ENCODE assay signal across 15 cellular contexts in the genomic region with DNA sequence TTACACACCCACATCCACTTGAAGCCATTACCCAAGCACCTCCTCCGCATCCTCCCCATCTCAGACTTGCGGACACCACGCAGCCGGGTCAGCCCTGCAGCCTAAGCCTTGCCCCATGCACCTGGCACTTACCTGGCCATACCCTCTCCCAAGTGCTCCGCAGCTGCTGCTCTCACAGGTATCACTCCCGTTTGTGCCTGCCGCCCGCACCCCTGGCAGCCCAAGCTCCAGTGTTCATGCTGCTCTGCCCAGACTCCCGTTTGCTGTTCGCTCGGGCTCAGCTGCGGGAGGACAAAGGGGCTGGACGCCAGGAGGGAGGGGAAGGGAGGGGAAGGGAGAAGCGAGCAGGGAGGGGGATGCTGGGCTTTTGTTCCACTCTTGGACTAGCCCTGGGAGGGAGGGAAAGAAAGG. TPM values are rescaled to one million over a fixed set of nuclear protein-coding genes. Genes with fewer than 3 reads are reported as not detected.
DNase-seq lines count a peak whose midpoint lies in the region; ATAC-seq and TF ChIP-seq lines count a peak whose summit lies in the region.
"Had no signal": no experiment of that assay in that cellular context is flagged by ENCODE, and none has a peak within 500 bp of the region (broad histone marks: within the 10 kb centered on the region; RNA-seq: fewer than 3 reads in every experiment).

A gene with protein sequence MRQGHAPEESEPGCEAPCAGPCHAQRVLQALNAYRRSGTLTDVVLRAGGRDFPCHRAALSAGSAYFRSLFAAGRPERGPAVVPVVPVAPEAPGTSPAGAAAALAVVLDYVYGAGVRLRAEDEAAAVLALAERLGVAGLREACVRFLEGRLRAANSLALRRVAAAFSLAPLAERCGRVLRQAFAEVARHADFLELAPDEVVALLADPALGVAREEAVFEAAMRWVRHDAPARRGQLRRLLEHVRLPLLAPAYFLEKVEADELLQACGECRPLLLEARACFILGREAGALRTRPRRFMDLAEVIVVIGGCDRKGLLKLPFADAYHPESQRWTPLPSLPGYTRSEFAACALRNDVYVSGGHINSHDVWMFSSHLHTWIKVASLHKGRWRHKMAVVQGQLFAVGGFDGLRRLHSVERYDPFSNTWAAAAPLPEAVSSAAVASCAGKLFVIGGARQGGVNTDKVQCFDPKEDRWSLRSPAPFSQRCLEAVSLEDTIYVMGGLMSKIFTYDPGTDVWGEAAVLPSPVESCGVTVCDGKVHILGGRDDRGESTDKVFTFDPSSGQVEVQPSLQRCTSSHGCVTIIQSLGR (minus strand): TSS at position 293 of the 411 bp plus-strand sequence. CDS start 2,574 bp downstream, outside the sequence.

- no peak within 1 kb of the TSS for H3K4me3 ChIP-seq in Caco-2 (ENCODE audit: low read depth, low read length)
- H3K4me3 ChIP-seq in stomach: no peak within 1 kb of the TSS
- H3K4me3 ChIP-seq: cardiac muscle cell had no signal

- H3K36me3 Mint-ChIP-seq in Caco-2 (ENCODE audit: insufficient read depth, unreplicated experiment) (peaks cover 24% of the 10 kb centered on the region), neural crest cell (ENCODE audit: low read depth) (peaks cover 13% of the 10 kb centered on the region)

- TF ChIP-seq POLR2A in stomach (IDR thresholded peaks at IDR 0.05): no peak

- no peaks in the 10 kb centered on the region for H3K27me3 Mint-ChIP-seq in Caco-2 (ENCODE audit: insufficient read depth, unreplicated experiment)
- H3K27me3 Mint-ChIP-seq in neural crest cell (ENCODE audit: low read depth): peaks cover 51% of the 10 kb centered on the region

- TF ChIP-seq CTCF in Caco-2 (IDR thresholded peaks at IDR 0.05; ENCODE audit: insufficient read depth in 1 of 2, low read depth in 1 of 2, low read length in 1 of 2, severe bottlenecking in 1 of 2, unreplicated experiment in 1 of 2) (no peak), neural crest cell (conservative IDR thresholded peaks at IDR 0.05) (no peak), stomach (IDR thresholded peaks at IDR 0.05) (no peak)

- H3K36me3 ChIP-seq in Caco-2 (ENCODE audit: control insufficient read depth, insufficient read depth, low read length) (peaks cover 2% of the 10 kb centered on the region; the same call in 1 of the 2 replicates), stomach (peaks cover 0 to 5% (median 0%) of the 10 kb centered on the region in 4 donors)
- H3K36me3 ChIP-seq: cardiac muscle cell had no signal

- H3K4me3 Mint-ChIP-seq in Caco-2 (ENCODE audit: unreplicated experiment): peak within 1 kb of the TSS; percentile 84
- peak within 1 kb of the TSS; percentile 83 for H3K4me3 Mint-ChIP-seq in neural crest cell
- H3K4me3 Mint-ChIP-seq: T-helper 2 cell treated with Interferon-gamma antibody and Interleukin-4, amounts not matched to agents 5 μg/mL and 100 μg/mL, for 36 hours had no signal

- peaks cover 14% of the 10 kb centered on the region for H3K4me1 Mint-ChIP-seq in Caco-2 (ENCODE audit: low read depth, unreplicated experiment)
- peaks cover 33% of the 10 kb centered on the region for H3K4me1 Mint-ChIP-seq in neural crest cell

- no peak for TF ChIP-seq EP300 in stomach (IDR thresholded peaks at IDR 0.05)

- 17 to 27% (median 26%) methylated on average over 14 of the region's 14 CpGs for WGBS in stomach, 5 donors

- ATAC-seq in GM18873 (IDR thresholded peaks at IDR 0.05; ENCODE audit: low FRiP score, unreplicated experiment): no peak
- ATAC-seq: stimulated activated effector memory CD8-positive, alpha-beta T cell treated with anti-CD3 and anti-CD28 coated beads, Interleukin-12 subunit alpha, Interleukin-12 subunit beta, amount 100 ng/mL, for 72 hours had no signal

- no peaks in the 10 kb centered on the region for H3K9me3 Mint-ChIP-seq in Caco-2 (ENCODE audit: unreplicated experiment)
- H3K9me3 Mint-ChIP-seq in neural crest cell: peaks cover 3% of the 10 kb centered on the region

- intact Hi-C loops in Caco-2 (cut with micrococcal nuclease; ENCODE audit: unreplicated experiment): no loop called here
- intact Hi-C loops in stomach (cut with DNase I; ENCODE audit: low total_unique reads): no loop called here

- CTCF ChIA-PET in Caco-2 (lab: Charles Lee): interaction anchor here (0.6 to 2.2 kb wide), 3 partner anchors 11 to 201 kb away, joined by 3 to 12 read pairs (median 3); no protein-coding TSS in a partner anchor

- H3K9me3 ChIP-seq in Caco-2 (no peaks in the 10 kb centered on the region), stomach (peaks cover 0 to 6% (median 4%) of the 10 kb centered on the region in 4 donors)

- POLR2A ChIA-PET in Caco-2 (lab: Charles Lee): no interaction called here

- no peaks in the 10 kb centered on the region for H3K27me3 ChIP-seq in Caco-2 (replicated peaks; ENCODE audit: control insufficient read depth, insufficient read depth, low read length)
- H3K27me3 ChIP-seq in stomach: peaks cover 0 to 59% (median 12%) of the 10 kb centered on the region in 3 donors

- no TSS peak for BruUV-seq in Caco-2 (replicated peaks; lab: Mats Ljungman, UMichigan)

- no peak within 1 kb of the TSS for H3K27ac ChIP-seq in stomach
- H3K27ac ChIP-seq: cardiac muscle cell had no signal

- H3K4me1 ChIP-seq in Caco-2 (peaks cover 14% of the 10 kb centered on the region), stomach (peaks cover 13 to 36% (median 24%) of the 10 kb centered on the region in 4 donors)

- H3K27ac Mint-ChIP-seq in Caco-2 (ENCODE audit: unreplicated experiment) (peak within 1 kb of the TSS; percentile 4), neural crest cell (ENCODE audit: unreplicated experiment) (peak within 1 kb of the TSS; percentile 94)
- H3K27ac Mint-ChIP-seq: T-helper 2 cell treated with Interferon-gamma antibody and Interleukin-4, amounts not matched to agents 5 μg/mL and 100 μg/mL, for 36 hours had no signal

- DNase-seq in Caco-2: no peak
- DNase-seq in NCI-H1105 (lab: John Stamatoyannopoulos, UW): peak; percentile 44
- DNase-seq in cerebellum (ENCODE audit: low spot score): no peak
- DNase-seq in neural crest cell (ENCODE audit: low read depth, low spot score): no peak
- no peak for DNase-seq in NCI-H774 (lab: John Stamatoyannopoulos, UW)
- DNase-seq in stomach: no peak
- no peak for DNase-seq in NCI-H524 treated with DMSO at 0.1 percent for 48 hours (lab: John Stamatoyannopoulos, UW)
- DNase-seq: activated CD4-positive, alpha-beta T cell treated with anti-CD3 and anti-CD28 coated beads, Interleukin-2, amount 50 U/mL, for 48 hours; activated gamma-delta T cell; Kasumi-1; NCI-H2171 treated with DMSO at 0.1 percent for 48 hours had no signal

RNA-seq across cellular contexts. Expression of the gene that starts here (rescaled TPM):
- total RNA-seq in Caco-2 (2022) (46.0 and 51.4 TPM in 2 replicates), cerebellum (17.0 TPM), neural crest cell (9.4 and 11.6 TPM in 2 replicates), stomach (1 to 10 TPM in 2 of 5 donors, under 1 TPM in 1, not detected in 2; 0.89 to 2.9 (median 1.7) TPM)
- 1 to 10 TPM; 1.2 to 1.8 (median 1.8) TPM for polyA plus RNA-seq in stomach
